Comparison of ENCODE assay signal across 12 cellular contexts in the genomic region with DNA sequence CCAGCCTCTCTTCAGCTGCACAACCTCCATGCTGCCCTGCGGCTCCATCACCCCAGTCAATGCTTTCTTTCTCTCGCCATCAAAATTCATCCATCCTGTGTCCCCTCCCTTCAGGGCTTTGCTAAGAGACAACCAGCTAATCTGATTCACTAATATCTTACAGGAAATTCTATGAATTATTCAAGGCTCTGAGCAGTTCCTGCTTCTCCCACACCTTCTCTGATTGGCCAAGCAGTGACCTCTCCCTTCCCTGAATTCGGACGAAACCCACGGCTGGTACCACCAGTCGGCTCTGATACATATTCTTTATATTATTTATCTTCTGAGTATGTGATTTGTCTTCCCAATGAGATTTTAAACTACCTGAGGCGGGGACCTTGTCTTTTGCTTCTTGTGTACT. TPM values are rescaled to one million over a fixed set of nuclear protein-coding genes. Genes with fewer than 3 reads are reported as not detected.
DNase-seq lines count a peak whose midpoint lies in the region; ATAC-seq, FAIRE-seq and TF ChIP-seq lines count a peak whose summit lies in the region.
"Had no signal": no experiment of that assay in that cellular context is flagged by ENCODE, and none has a peak within 500 bp of the region (broad histone marks: within the 10 kb centered on the region; RNA-seq: fewer than 3 reads in every experiment).

No MANE protein-coding gene starts in this region.

- H3K27ac Mint-ChIP-seq in T-helper 2 cell treated with Interferon-gamma antibody and Interleukin-4, amounts not matched to agents 5 μg/mL and 100 μg/mL, for 36 hours = no peak overlapping the region
- H3K27ac Mint-ChIP-seq in CD4-positive, alpha-beta memory T cell = peak overlapping the region in 5 of 7 donors; percentile 6 to 93 (median 82)
- H3K27ac Mint-ChIP-seq in astrocyte (ENCODE audit: unreplicated experiment) (no peak overlapping the region), natural killer cell (peak overlapping the region in 1 of 2 donors; percentile 22)

- no peaks in the 10 kb centered on the region for H3K79me2 ChIP-seq in astrocyte (ENCODE audit: insufficient read depth, low read length)

- H3K36me3 ChIP-seq in CD4-positive, alpha-beta memory T cell (ENCODE audit: insufficient read depth, low read length) = no peaks in the 10 kb centered on the region
- no peaks in the 10 kb centered on the region for H3K36me3 ChIP-seq in astrocyte (ENCODE audit: insufficient read depth, low read length)
- H3K36me3 ChIP-seq: cardiac muscle cell, tibial artery had no signal

- peak overlapping the region; percentile 91 for H3K4me2 ChIP-seq in astrocyte (ENCODE audit: low read length)

- no peak overlapping the region for H3K27ac ChIP-seq in CD4-positive, alpha-beta memory T cell (ENCODE audit: low read depth, low read length)
- H3K27ac ChIP-seq in astrocyte (ENCODE audit: low read depth, low read length) = no peak overlapping the region
- H3K27ac ChIP-seq: cardiac muscle cell, epithelial cell of prostate, HL-60, tibial artery had no signal

- peaks cover 31% of the 10 kb centered on the region for H3K4me1 ChIP-seq in CD4-positive, alpha-beta memory T cell (ENCODE audit: insufficient read depth, low read length)
- peaks cover 14% of the 10 kb centered on the region for H3K4me1 ChIP-seq in astrocyte (ENCODE audit: insufficient read depth, low read length)

- no peaks in the 10 kb centered on the region for H3K27me3 ChIP-seq in CD4-positive, alpha-beta memory T cell (ENCODE audit: insufficient read depth, low read length)
- H3K27me3 ChIP-seq in astrocyte (ENCODE audit: insufficient read depth, low read length) = peaks cover 18% of the 10 kb centered on the region

- ATAC-seq in natural killer cell = no peak

- TF ChIP-seq CTCF in astrocyte (IDR thresholded peaks at IDR 0.05; ENCODE audit: insufficient read depth, low read depth, low read length) (no peak), natural killer cell (IDR thresholded peaks at IDR 0.05) (no peak)

- H3K9me3 Mint-ChIP-seq in T-helper 2 cell treated with Interferon-gamma antibody and Interleukin-4, amounts not matched to agents 5 μg/mL and 100 μg/mL, for 36 hours = no peaks in the 10 kb centered on the region
- no peaks in the 10 kb centered on the region for H3K9me3 Mint-ChIP-seq in CD4-positive, alpha-beta memory T cell
- H3K9me3 Mint-ChIP-seq in astrocyte (ENCODE audit: unreplicated experiment) (no peaks in the 10 kb centered on the region), natural killer cell (no peaks in the 10 kb centered on the region)

- H3K4me3 Mint-ChIP-seq in T-helper 2 cell treated with Interferon-gamma antibody and Interleukin-4, amounts not matched to agents 5 μg/mL and 100 μg/mL, for 36 hours = peak overlapping the region; percentile 45
- H3K4me3 Mint-ChIP-seq in CD4-positive, alpha-beta memory T cell = peak overlapping the region in 7 of 8 donors; percentile 47 to 89 (median 61)
- peak overlapping the region; percentile 17 for H3K4me3 Mint-ChIP-seq in astrocyte (ENCODE audit: unreplicated experiment)
- peak overlapping the region; percentile 63 for H3K4me3 Mint-ChIP-seq in natural killer cell

- FAIRE-seq in astrocyte (lab: Jason Lieb, UNC) = no peak

- POLR2A ChIA-PET in CD4-positive, alpha-beta memory T cell (lab: Charles Lee; ENCODE audit: partially characterized antibody) = no interaction called here

- H3K4me1 Mint-ChIP-seq in T-helper 2 cell treated with Interferon-gamma antibody and Interleukin-4, amounts not matched to agents 5 μg/mL and 100 μg/mL, for 36 hours (ENCODE audit: low read depth) = peaks cover 38% of the 10 kb centered on the region
- peaks cover 44 to 79% (median 62%) of the 10 kb centered on the region in 4 donors for H3K4me1 Mint-ChIP-seq in CD4-positive, alpha-beta memory T cell
- H3K4me1 Mint-ChIP-seq in astrocyte (ENCODE audit: low read depth, unreplicated experiment) (peaks cover 6% of the 10 kb centered on the region), natural killer cell (peaks cover 56 to 69% of the 10 kb centered on the region in 2 donors)

- H4K20me1 ChIP-seq in astrocyte (ENCODE audit: insufficient read depth, low read length) = peaks cover 8% of the 10 kb centered on the region

- no peaks in the 10 kb centered on the region for H3K9me3 ChIP-seq in CD4-positive, alpha-beta memory T cell (ENCODE audit: control insufficient read depth in 1 of 2, low read length in 2 of 2)
- H3K9me3 ChIP-seq in astrocyte (ENCODE audit: insufficient read depth, low read depth, low read length) = no peaks in the 10 kb centered on the region
- H3K9me3 ChIP-seq: tibial artery had no signal

- CTCF ChIA-PET in CD4-positive, alpha-beta memory T cell (lab: Charles Lee; ENCODE audit: partially characterized antibody) = interaction anchor here (1.1 kb wide), 1 partner anchor 58 kb away, joined by 3 read pairs; no protein-coding TSS in a partner anchor

- no peak overlapping the region for H3K4me3 ChIP-seq in CD4-positive, alpha-beta memory T cell (ENCODE audit: low read length in 2 of 2)
- no peak overlapping the region for H3K4me3 ChIP-seq in astrocyte (ENCODE audit: insufficient read depth, low read depth, low read length)

- no peaks in the 10 kb centered on the region for H3K27me3 Mint-ChIP-seq in T-helper 2 cell treated with Interferon-gamma antibody and Interleukin-4, amounts not matched to agents 5 μg/mL and 100 μg/mL, for 36 hours (ENCODE audit: low read depth)
- no peaks in the 10 kb centered on the region for H3K27me3 Mint-ChIP-seq in CD4-positive, alpha-beta memory T cell
- H3K27me3 Mint-ChIP-seq in astrocyte (ENCODE audit: low read depth, unreplicated experiment) (peaks cover 25% of the 10 kb centered on the region), natural killer cell (ENCODE audit: low read depth in 2 of 2) (no peaks in the 10 kb centered on the region)

- peaks cover 19% of the 10 kb centered on the region for H3K36me3 Mint-ChIP-seq in T-helper 2 cell treated with Interferon-gamma antibody and Interleukin-4, amounts not matched to agents 5 μg/mL and 100 μg/mL, for 36 hours (ENCODE audit: low read depth)
- H3K36me3 Mint-ChIP-seq in CD4-positive, alpha-beta memory T cell = peaks cover 5 to 22% of the 10 kb centered on the region in 2 donors
- H3K36me3 Mint-ChIP-seq in astrocyte (ENCODE audit: low read depth, unreplicated experiment) (no peaks in the 10 kb centered on the region), natural killer cell (no peaks in the 10 kb centered on the region)

- intact Hi-C loops in CD4-positive, alpha-beta memory T cell (cut with micrococcal nuclease) = no loop called here
- intact Hi-C loops in natural killer cell (cut with micrococcal nuclease) = loop anchor here (2.0 kb wide), 1 partner anchor 14 kb away; a partner anchor contains a TSS

- DNase-seq in T-helper 2 cell treated with Interferon-gamma antibody and Interleukin-4, amounts not matched to agents 5 μg/mL and 100 μg/mL, for 36 hours (ENCODE audit: low spot score) = no peak
- DNase-seq in T-helper 2 cell (no peak), astrocyte (ENCODE audit: low read depth) (no peak), natural killer cell (no peak), NCI-H2107 (lab: John Stamatoyannopoulos, UW) (no peak), nucleus accumbens (lab: John Stamatoyannopoulos, UW) (no peak), T1000 (lab: John Stamatoyannopoulos, UW) (no peak)
- no peak for DNase-seq in CD4-positive, alpha-beta memory T cell
- DNase-seq: tibial artery had no signal

- no peak overlapping the region for H3K9ac ChIP-seq in astrocyte (ENCODE audit: low read length)

- H2AFZ ChIP-seq in astrocyte (ENCODE audit: low read depth, low read length) = no peak overlapping the region

RNA-seq across cellular contexts. Expression of a gene that starts 13.9 kb away (rescaled TPM):
- total RNA-seq in CD4-positive, alpha-beta memory T cell = 10 to 100 TPM; 71.2 to 72.4 TPM
- polyA plus RNA-seq in CD4-positive, alpha-beta memory T cell = 1 to 10 TPM in 1 of 2 donors, under 1 TPM in 1; 0.55 to 8.1 TPM
- total RNA-seq in astrocyte = 17.7 and 21.3 TPM in 2 replicates
- total RNA-seq in natural killer cell = 10 to 100 TPM; 45.5 to 66.7 (median 46.0) TPM

RNA-seq across cellular contexts. Expression of a gene that starts 54.9 kb away (rescaled TPM):
- 10 to 100 TPM; 26.2 to 27.2 TPM for total RNA-seq in CD4-positive, alpha-beta memory T cell
- 10 to 100 TPM; 28.1 to 41.6 TPM for polyA plus RNA-seq in CD4-positive, alpha-beta memory T cell
- 49.4 and 54.8 TPM in 2 replicates for total RNA-seq in astrocyte
- 10 to 100 TPM; 36.3 to 49.8 (median 40.7) TPM for total RNA-seq in natural killer cell

Comparison
In these comparisons a context has a peak if more than half of its experiments do, and no peak if none do; other contexts are left out.
1. H3K27ac Mint-ChIP-seq: peak in CD4-positive, alpha-beta memory T cell (5 of 7); none in T-helper 2 cell treated with Interferon-gamma antibody and Interleukin-4, amounts not matched to agents 5 μg/mL and 100 μg/mL, for 36 hours (single experiment) and astrocyte (single experiment).
2. Peak in every context shown above with its lines, with median percentiles within 50 percentile points of each other: H3K4me3 Mint-ChIP-seq.